ENCODE assay signal across 1 cellular context in genomic region chr3:9745521-9745920, GRCh38.
TF ChIP-seq lines count a peak whose summit lies in the region.

No MANE protein-coding gene starts in this region.

TF ChIP-seq in HepG2, 621 proteins besides CTCF, POLR2A, EP300 and RAD21:
- no peak for TF ChIP-seq ZNF615 (CRISPR knock-in tag; IDR thresholded peaks at IDR 0.05; ENCODE audit: borderline replicate concordance)
- peak; percentile 57 for TF ChIP-seq AGO2 (optimal IDR thresholded peaks at IDR 0.05; ENCODE audit: low read depth, low read length)
- no peak for TF ChIP-seq RFX3 (CRISPR knock-in tag; IDR thresholded peaks at IDR 0.05)
